Comparison of ENCODE assay signal across 8 cellular contexts in the genomic region with DNA sequence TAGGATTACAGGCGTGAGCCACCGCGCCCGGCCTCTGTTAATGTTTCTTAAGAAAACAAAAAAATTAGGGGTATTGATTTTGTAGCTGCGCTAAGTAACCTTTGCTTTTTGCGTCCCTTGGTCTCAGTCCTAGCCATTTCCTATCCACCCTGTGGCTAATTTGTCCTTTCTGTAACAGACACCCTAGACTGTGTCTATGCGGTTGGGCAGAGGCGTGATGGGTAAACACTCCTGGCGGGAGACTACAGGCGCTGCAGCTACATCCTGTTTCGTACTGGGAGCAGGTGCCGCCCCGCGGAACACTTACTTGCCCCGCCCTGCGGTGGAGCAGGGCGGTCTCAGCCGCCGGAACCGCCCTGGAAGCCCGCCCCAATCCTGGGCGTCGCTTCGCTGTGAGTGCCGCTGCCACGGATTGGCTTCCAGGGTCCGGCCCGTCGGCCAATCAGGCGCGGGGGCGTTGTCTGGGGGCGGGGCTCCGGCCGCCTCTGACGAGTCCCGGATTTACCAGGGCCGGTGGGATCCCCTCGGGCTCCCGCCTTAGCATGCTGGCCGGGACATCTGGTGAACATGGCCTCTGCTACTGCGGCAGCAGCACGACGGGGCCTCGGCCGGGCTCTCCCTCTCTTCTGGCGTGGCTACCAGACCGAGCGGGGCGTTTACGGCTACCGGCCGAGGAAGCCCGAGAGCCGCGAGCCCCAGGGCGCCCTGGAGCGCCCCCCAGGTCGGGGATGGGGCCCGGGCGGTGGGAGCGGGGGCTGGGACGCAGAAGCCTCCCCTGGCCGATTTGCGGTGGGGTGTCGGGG. TPM values are rescaled to one million over a fixed set of nuclear protein-coding genes. Genes with fewer than 3 reads are reported as not detected.
DNase-seq lines count a peak whose midpoint lies in the region; TF ChIP-seq lines count a peak whose summit lies in the region.

A gene with protein sequence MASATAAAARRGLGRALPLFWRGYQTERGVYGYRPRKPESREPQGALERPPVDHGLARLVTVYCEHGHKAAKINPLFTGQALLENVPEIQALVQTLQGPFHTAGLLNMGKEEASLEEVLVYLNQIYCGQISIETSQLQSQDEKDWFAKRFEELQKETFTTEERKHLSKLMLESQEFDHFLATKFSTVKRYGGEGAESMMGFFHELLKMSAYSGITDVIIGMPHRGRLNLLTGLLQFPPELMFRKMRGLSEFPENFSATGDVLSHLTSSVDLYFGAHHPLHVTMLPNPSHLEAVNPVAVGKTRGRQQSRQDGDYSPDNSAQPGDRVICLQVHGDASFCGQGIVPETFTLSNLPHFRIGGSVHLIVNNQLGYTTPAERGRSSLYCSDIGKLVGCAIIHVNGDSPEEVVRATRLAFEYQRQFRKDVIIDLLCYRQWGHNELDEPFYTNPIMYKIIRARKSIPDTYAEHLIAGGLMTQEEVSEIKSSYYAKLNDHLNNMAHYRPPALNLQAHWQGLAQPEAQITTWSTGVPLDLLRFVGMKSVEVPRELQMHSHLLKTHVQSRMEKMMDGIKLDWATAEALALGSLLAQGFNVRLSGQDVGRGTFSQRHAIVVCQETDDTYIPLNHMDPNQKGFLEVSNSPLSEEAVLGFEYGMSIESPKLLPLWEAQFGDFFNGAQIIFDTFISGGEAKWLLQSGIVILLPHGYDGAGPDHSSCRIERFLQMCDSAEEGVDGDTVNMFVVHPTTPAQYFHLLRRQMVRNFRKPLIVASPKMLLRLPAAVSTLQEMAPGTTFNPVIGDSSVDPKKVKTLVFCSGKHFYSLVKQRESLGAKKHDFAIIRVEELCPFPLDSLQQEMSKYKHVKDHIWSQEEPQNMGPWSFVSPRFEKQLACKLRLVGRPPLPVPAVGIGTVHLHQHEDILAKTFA (plus strand): TSS at position 488 of the 803 bp plus-strand sequence. CDS start 80 bp downstream, at position 568.

- H3K4me1 ChIP-seq in suprapubic skin: peaks cover 12% of the 10 kb centered on the region

- no peak for TF ChIP-seq EP300 in suprapubic skin (IDR thresholded peaks at IDR 0.05)

- H3K27me3 Mint-ChIP-seq in HFFc6 (ENCODE audit: insufficient read depth): peaks cover 1% of the 10 kb centered on the region; the same call in 1 of the 2 replicates

- H3K4me1 Mint-ChIP-seq in HFFc6 (ENCODE audit: low read depth): peaks cover 28% of the 10 kb centered on the region

- no peaks in the 10 kb centered on the region for H3K9me3 Mint-ChIP-seq in HFFc6

- TF ChIP-seq CTCF in HFFc6 (IDR thresholded peaks at IDR 0.05): peak; percentile 48; the same call in 1 of the 2 replicates
- TF ChIP-seq CTCF in NB4 (IDR thresholded peaks at IDR 0.05; ENCODE audit: low read depth, low read length): no peak
- peak; percentile 47 to 55 for TF ChIP-seq CTCF in suprapubic skin (IDR thresholded peaks at IDR 0.05)

- peak within 1 kb of the TSS; percentile 88 for H3K4me3 Mint-ChIP-seq in HFFc6

- H3K9ac ChIP-seq in SK-N-MC (ENCODE audit: insufficient read length): peak within 1 kb of the TSS; percentile 90

- H3K27ac ChIP-seq in SK-N-MC (peak within 1 kb of the TSS; percentile 67; the same call in 1 of the 2 replicates), suprapubic skin (peak within 1 kb of the TSS; percentile 73)

- peak within 1 kb of the TSS; percentile 88 for H3K27ac Mint-ChIP-seq in HFFc6

- H3K4me3 ChIP-seq in GM08714 (ENCODE audit: low read length): peak within 1 kb of the TSS; percentile 90
- H3K4me3 ChIP-seq in NB4 (ENCODE audit: low read depth, low read length): peak within 1 kb of the TSS; percentile 83
- peak within 1 kb of the TSS; percentile 83 for H3K4me3 ChIP-seq in SK-N-MC
- peak within 1 kb of the TSS; percentile 77 for H3K4me3 ChIP-seq in suprapubic skin

- no peaks in the 10 kb centered on the region for H3K27me3 ChIP-seq in suprapubic skin

- peak; percentile 96 for DNase-seq in HFFc6
- DNase-seq in NB4 (ENCODE audit: low read depth): peak; percentile 97
- DNase-seq in SK-N-MC (ENCODE audit: low read depth, low spot score): peak; percentile 47
- peak; percentile 99 for DNase-seq in activated naive CD4-positive, alpha-beta T cell treated with anti-CD3 and anti-CD28 coated beads, Interleukin-2, amount 50 U/mL, for 16 hours
- peak; percentile 100 for DNase-seq in germinal center (ENCODE audit: low spot score)
- peak; percentile 80 to 99 (median 96) for DNase-seq in nucleus accumbens (lab: John Stamatoyannopoulos, UW)
- peak; percentile 99 for DNase-seq in suprapubic skin (ENCODE audit: low spot score in 2 of 2)

- no peaks in the 10 kb centered on the region for H3K36me3 ChIP-seq in SK-N-MC (ENCODE audit: insufficient read depth, low read length)
- no peaks in the 10 kb centered on the region for H3K36me3 ChIP-seq in suprapubic skin

- TF ChIP-seq POLR2A in NB4 (IDR thresholded peaks at IDR 0.05; ENCODE audit: extremely low read depth, insufficient read length): peak; percentile 47
- TF ChIP-seq POLR2A in suprapubic skin (IDR thresholded peaks at IDR 0.05): peak in 1 of 2 donors; percentile 32

- WGBS in suprapubic skin: 8% methylated on average over 33 of the region's 66 CpGs

- H3K36me3 Mint-ChIP-seq in HFFc6 (ENCODE audit: low read depth): no peaks in the 10 kb centered on the region

- H3K9me3 ChIP-seq in SK-N-MC (ENCODE audit: low read depth, low read length) (no peaks in the 10 kb centered on the region), suprapubic skin (no peaks in the 10 kb centered on the region)

RNA-seq across cellular contexts. Expression of the gene that starts here (rescaled TPM):
- 10 to 100 TPM; 10.2 to 15.1 (median 12.7) TPM for total RNA-seq in HFFc6 (2021; fragmentation: NEBNext Ultra II Directional; extraction: Animal tissue kit (Norgen Biotek cat#: 25700))
- 10 to 100 TPM in 3 of 4 donors, 1 to 10 TPM in 1; 9.1 to 21.2 (median 18.3) TPM for total RNA-seq in suprapubic skin

Comparison
In these comparisons a context has a peak if more than half of its experiments do, and no peak if none do; other contexts are left out.
1. Peak in every context shown above with its lines: DNase-seq, H3K4me3 ChIP-seq and H3K27ac ChIP-seq.
2. DNase-seq: peak in every context shown above with its lines; median percentile 100 in germinal center; 99 in activated naive CD4-positive, alpha-beta T cell treated with anti-CD3 and anti-CD28 coated beads, Interleukin-2, amount 50 U/mL, for 16 hours; 99 in suprapubic skin; 97 in NB4; 96 in HFFc6; 96 in nucleus accumbens; 47 in SK-N-MC.